Comparison of ENCODE assay signal across 14 cellular contexts in the genomic region with DNA sequence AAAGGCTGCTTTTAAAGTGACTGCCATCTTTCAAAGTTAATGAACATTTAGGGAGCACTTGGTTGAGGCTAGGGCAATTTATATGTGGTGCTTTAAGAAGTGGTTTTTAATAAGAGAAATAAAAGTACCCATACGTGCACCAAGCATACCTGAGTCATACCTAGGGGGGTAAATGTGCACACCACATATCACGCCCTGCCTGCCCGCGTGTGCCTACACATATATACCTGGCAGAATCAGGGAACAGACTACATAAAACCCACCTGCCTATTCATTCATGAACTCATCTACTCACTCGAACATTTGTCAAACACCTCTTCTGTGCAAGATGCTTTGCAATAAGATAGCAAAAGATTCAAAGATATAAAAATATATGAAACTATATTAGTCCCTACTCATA.
DNase-seq lines count a peak whose midpoint lies in the region; ATAC-seq lines count a peak whose summit lies in the region.
"Had no signal": no experiment of that assay in that cellular context is flagged by ENCODE, and none has a peak within 500 bp of the region (broad histone marks: within the 10 kb centered on the region; RNA-seq: fewer than 3 reads in every experiment).

No MANE protein-coding gene starts in this region.

- no peak overlapping the region for H3K27ac Mint-ChIP-seq in activated T-cell treated with anti-CD3 and anti-CD28 coated beads, Interleukin-2, amount 50 U/mL, for 72 hours
- no peak overlapping the region for H3K27ac Mint-ChIP-seq in activated T-cell treated with anti-CD3 and anti-CD28 coated beads, Interleukin-2, amount 50 U/mL, for 24 hours
- H3K27ac Mint-ChIP-seq: CD8-positive, alpha-beta memory T cell had no signal

- H3K4me3 Mint-ChIP-seq in activated T-cell treated with anti-CD3 and anti-CD28 coated beads, Interleukin-2, amount 50 U/mL, for 72 hours, result no peak overlapping the region
- H3K4me3 Mint-ChIP-seq in activated T-cell treated with anti-CD3 and anti-CD28 coated beads, Interleukin-2, amount 50 U/mL, for 24 hours, result no peak overlapping the region

- no peaks in the 10 kb centered on the region; the same call in 1 of the 2 replicates for H3K79me2 ChIP-seq in Karpas-422 (ENCODE audit: low read length)

- H4K20me1 ChIP-seq in Karpas-422 (ENCODE audit: insufficient read depth, low read depth, low read length), result no peaks in the 10 kb centered on the region

- H2AFZ ChIP-seq in Karpas-422 (ENCODE audit: low read length), result no peak overlapping the region
- H2AFZ ChIP-seq: GM23248 had no signal

- H3K36me3 Mint-ChIP-seq in activated T-cell treated with anti-CD3 and anti-CD28 coated beads, Interleukin-2, amount 50 U/mL, for 72 hours (ENCODE audit: insufficient read depth in 2 of 2), result no peaks in the 10 kb centered on the region
- no peaks in the 10 kb centered on the region for H3K36me3 Mint-ChIP-seq in activated T-cell treated with anti-CD3 and anti-CD28 coated beads, Interleukin-2, amount 50 U/mL, for 24 hours (ENCODE audit: low read depth)
- H3K36me3 Mint-ChIP-seq: CD8-positive, alpha-beta memory T cell had no signal

- no peaks in the 10 kb centered on the region for H3K27me3 Mint-ChIP-seq in activated T-cell treated with anti-CD3 and anti-CD28 coated beads, Interleukin-2, amount 50 U/mL, for 72 hours (ENCODE audit: low read depth)
- H3K27me3 Mint-ChIP-seq in activated T-cell treated with anti-CD3 and anti-CD28 coated beads, Interleukin-2, amount 50 U/mL, for 24 hours, result no peaks in the 10 kb centered on the region
- H3K27me3 Mint-ChIP-seq: CD8-positive, alpha-beta memory T cell had no signal

- peak; percentile 74 for ATAC-seq in activated T-cell treated with anti-CD3 and anti-CD28 coated beads, Interleukin-2, amount 50 U/mL, for 72 hours (replicated peaks in 1 of 2)
- ATAC-seq in stimulated activated naive CD8-positive, alpha-beta T cell treated with anti-CD3 and anti-CD28 coated beads, Interleukin-15, Interleukin-2, amounts not matched to agents 100 U/mL and 50 U/mL, for 24 hours, result peak; percentile 13
- ATAC-seq: GM12878 had no signal

- H3K9me3 Mint-ChIP-seq in activated T-cell treated with anti-CD3 and anti-CD28 coated beads, Interleukin-2, amount 50 U/mL, for 72 hours, result no peaks in the 10 kb centered on the region
- H3K9me3 Mint-ChIP-seq in activated T-cell treated with anti-CD3 and anti-CD28 coated beads, Interleukin-2, amount 50 U/mL, for 24 hours, result no peaks in the 10 kb centered on the region

- H3K27me3 ChIP-seq in Karpas-422 (ENCODE audit: low read length), result no peaks in the 10 kb centered on the region

- peaks cover 18% of the 10 kb centered on the region for H3K4me1 Mint-ChIP-seq in activated T-cell treated with anti-CD3 and anti-CD28 coated beads, Interleukin-2, amount 50 U/mL, for 72 hours (ENCODE audit: low read depth)
- peaks cover 24% of the 10 kb centered on the region for H3K4me1 Mint-ChIP-seq in activated T-cell treated with anti-CD3 and anti-CD28 coated beads, Interleukin-2, amount 50 U/mL, for 24 hours (ENCODE audit: low read depth)

- peaks cover 5% of the 10 kb centered on the region; the same call in 1 of the 2 replicates for H3K36me3 ChIP-seq in Karpas-422 (ENCODE audit: insufficient read depth, low read length)

- no peaks in the 10 kb centered on the region for H3K9me3 ChIP-seq in Karpas-422 (ENCODE audit: low read length)

- DNase-seq in activated T-cell treated with anti-CD3 and anti-CD28 coated beads, Interleukin-2, amount 50 U/mL, for 72 hours, result no peak
- DNase-seq in activated T-cell treated with anti-CD3 and anti-CD28 coated beads, Interleukin-2, amount 50 U/mL, for 24 hours, result no peak
- DNase-seq in Karpas-422, result no peak
- DNase-seq in stimulated activated naive CD8-positive, alpha-beta T cell treated with anti-CD3 and anti-CD28 coated beads, Interleukin-15, Interleukin-2, amounts not matched to agents 100 U/mL and 50 U/mL, for 24 hours, result no peak
- DNase-seq in NCI-H1092 treated with DMSO at 0.1 percent for 48 hours (lab: John Stamatoyannopoulos, UW), result no peak
- no peak for DNase-seq in SIG-M5 treated with dmso at 0.1 percent for 504 hours (lab: John Stamatoyannopoulos, UW; ENCODE audit: unreplicated experiment)
- DNase-seq: DMS 273 treated with DMSO at 0.1 percent for 48 hours, DMS79, EL, GDM1, GM23248, HCEC 1CT had no signal

- H3K27ac ChIP-seq in Karpas-422 (ENCODE audit: low read length), result peak overlapping the region; percentile 96; the same call in 1 of the 2 replicates
- H3K27ac ChIP-seq: GM23248 had no signal

- no peak overlapping the region for H3K4me3 ChIP-seq in Karpas-422 (ENCODE audit: low read length)
- H3K4me3 ChIP-seq: GM12878, GM23248 had no signal

- H3K9me2 ChIP-seq in Karpas-422 (replicated peaks; ENCODE audit: insufficient read depth, low read length), result no peaks in the 10 kb centered on the region

- H3K4me1 ChIP-seq in Karpas-422 (ENCODE audit: low read length), result peaks cover 97% of the 10 kb centered on the region

- H3K4me2 ChIP-seq in Karpas-422 (ENCODE audit: low read depth, low read length, poor library complexity, severe bottlenecking), result peak overlapping the region; percentile 76

- H3K9ac ChIP-seq in Karpas-422 (ENCODE audit: low read length), result no peak overlapping the region
- H3K9ac ChIP-seq: GM23248 had no signal
